In genomic region chr19:38139122-38139521, GRCh38 we compare ENCODE assay signal across 16 cellular contexts.
DNase-seq lines count a peak whose midpoint lies in the region; ATAC-seq and TF ChIP-seq lines count a peak whose summit lies in the region.
"Had no signal": no experiment of that assay in that cellular context is flagged by ENCODE, and none has a peak within 500 bp of the region (broad histone marks: within the 10 kb centered on the region; RNA-seq: fewer than 3 reads in every experiment).

No MANE protein-coding gene starts in this region.

- H3K27me3 Mint-ChIP-seq in activated B cell treated with CpG ODN at 0.5 μM for 24 hours, result no peaks in the 10 kb centered on the region
- H3K27me3 Mint-ChIP-seq in stimulated activated naive B cell treated with anti-CD40 and anti-IgM and Interleukin-4, amounts not matched to agents 10 μg/mL and 1 μg/mL and 100 μg/mL, for 72 hours, result no peaks in the 10 kb centered on the region

- POLR2A ChIA-PET in activated B cell treated with CpG ODN at 0.5 μM for 24 hours (lab: Charles Lee), result no interaction called here
- POLR2A ChIA-PET in HEK293T (lab: Yijun Ruan, JAX), result no interaction called here

- no peaks in the 10 kb centered on the region for H3K9me3 Mint-ChIP-seq in activated B cell treated with CpG ODN at 0.5 μM for 24 hours
- no peaks in the 10 kb centered on the region for H3K9me3 Mint-ChIP-seq in stimulated activated naive B cell treated with anti-CD40 and anti-IgM and Interleukin-4, amounts not matched to agents 10 μg/mL and 1 μg/mL and 100 μg/mL, for 72 hours

- no peaks in the 10 kb centered on the region for H3K27me3 ChIP-seq in MG63

- peaks cover 3% of the 10 kb centered on the region; the same call in 1 of the 2 replicates for H3K36me3 ChIP-seq in MG63

- ATAC-seq in activated B cell treated with CpG ODN at 0.5 μM for 24 hours (ENCODE audit: low read depth), result no peak
- no peak for ATAC-seq in stimulated activated naive B cell treated with anti-CD40 and anti-IgM and Interleukin-4, amounts not matched to agents 10 μg/mL and 1 μg/mL and 100 μg/mL, for 72 hours (replicated peaks)

- H3K9me3 ChIP-seq in MG63, result no peaks in the 10 kb centered on the region
- H3K9me3 ChIP-seq: Caco-2 had no signal

- H3K36me3 Mint-ChIP-seq in activated B cell treated with CpG ODN at 0.5 μM for 24 hours (ENCODE audit: low read depth), result peaks cover 65% of the 10 kb centered on the region
- peaks cover 49 to 54% of the 10 kb centered on the region in 2 donors for H3K36me3 Mint-ChIP-seq in stimulated activated naive B cell treated with anti-CD40 and anti-IgM and Interleukin-4, amounts not matched to agents 10 μg/mL and 1 μg/mL and 100 μg/mL, for 72 hours

- H3K27ac Mint-ChIP-seq in activated B cell treated with CpG ODN at 0.5 μM for 24 hours, result peak overlapping the region; percentile 59
- peak overlapping the region; percentile 31 for H3K27ac Mint-ChIP-seq in stimulated activated naive B cell treated with anti-CD40 and anti-IgM and Interleukin-4, amounts not matched to agents 10 μg/mL and 1 μg/mL and 100 μg/mL, for 72 hours

- no peak overlapping the region for H3K4me3 ChIP-seq in MG63

- TF ChIP-seq CTCF in activated B cell treated with CpG ODN at 0.5 μM for 24 hours (IDR thresholded peaks at IDR 0.05), result no peak

- H3K4me3 Mint-ChIP-seq in activated B cell treated with CpG ODN at 0.5 μM for 24 hours, result no peak overlapping the region
- H3K4me3 Mint-ChIP-seq in stimulated activated naive B cell treated with anti-CD40 and anti-IgM and Interleukin-4, amounts not matched to agents 10 μg/mL and 1 μg/mL and 100 μg/mL, for 72 hours, result no peak overlapping the region

- no peaks in the 10 kb centered on the region for H3K4me1 Mint-ChIP-seq in activated B cell treated with CpG ODN at 0.5 μM for 24 hours
- peaks cover 10 to 19% of the 10 kb centered on the region in 2 donors for H3K4me1 Mint-ChIP-seq in stimulated activated naive B cell treated with anti-CD40 and anti-IgM and Interleukin-4, amounts not matched to agents 10 μg/mL and 1 μg/mL and 100 μg/mL, for 72 hours

- CTCF ChIA-PET in activated B cell treated with CpG ODN at 0.5 μM for 24 hours (lab: Charles Lee) (no interaction called here), HEK293T (lab: Yijun Ruan, JAX) (no interaction called here)

- intact Hi-C loops in activated B cell treated with CpG ODN at 0.5 μM for 24 hours (cut with micrococcal nuclease), result no loop called here

- DNase-seq in NCI-H748 (lab: John Stamatoyannopoulos, UW; ENCODE audit: unreplicated experiment) (peak; percentile 62), NCI-H748 treated with DMSO at 0.1 percent for 48 hours (lab: John Stamatoyannopoulos, UW) (no peak), NCI-H2029 treated with DMSO at 0.1 percent for 48 hours (lab: John Stamatoyannopoulos, UW) (peak; percentile 33), activated B cell treated with CpG ODN at 0.5 μM for 24 hours (no peak), HEK293T (ENCODE audit: extremely low spot score) (no peak), MG63 (no peak)
- DNase-seq in stimulated activated naive B cell treated with anti-CD40 and anti-IgM and Interleukin-4, amounts not matched to agents 10 μg/mL and 1 μg/mL and 100 μg/mL, for 72 hours, result no peak
- no peak for DNase-seq in activated T-cell treated with anti-CD3 and anti-CD28 coated beads, Interleukin-2, amount 50 U/mL, for 1 hour
- DNase-seq: Karpas-422, MM.1S, NCI-H1105 treated with DMSO at 0.1 percent for 48 hours, NCI-H2171, NCI-H524 treated with DMSO at 0.1 percent for 48 hours, RPMI8226, T-helper 9 cell had no signal

TF ChIP-seq in HEK293T, 16 proteins besides CTCF, POLR2A, EP300 and RAD21:
- TF ChIP-seq SUZ12 (IDR thresholded peaks at IDR 0.05) (no peak), PKNOX1 (IDR thresholded peaks at IDR 0.05) (no peak), ELF4 (IDR thresholded peaks at IDR 0.05) (no peak), SP1 (IDR thresholded peaks at IDR 0.05) (no peak), LEF1 (IDR thresholded peaks at IDR 0.05; ENCODE audit: borderline replicate concordance) (no peak), ARNT (IDR thresholded peaks at IDR 0.05) (no peak), L3MBTL2 (conservative IDR thresholded peaks at IDR 0.05) (no peak), ZNF384 (IDR thresholded peaks at IDR 0.05) (no peak), CTBP1 (IDR thresholded peaks at IDR 0.05; ENCODE audit: borderline replicate concordance) (no peak), TARDBP (IDR thresholded peaks at IDR 0.05) (no peak), HDGF (IDR thresholded peaks at IDR 0.05; ENCODE audit: borderline replicate concordance) (no peak), FOXA1 (IDR thresholded peaks at IDR 0.05) (no peak), FOXK2 (IDR thresholded peaks at IDR 0.05) (no peak), NFRKB (IDR thresholded peaks at IDR 0.05) (no peak), FOXM1 (IDR thresholded peaks at IDR 0.05; ENCODE audit: borderline replicate concordance) (no peak), BHLHE40 (IDR thresholded peaks at IDR 0.05; ENCODE audit: borderline replicate concordance) (no peak)

Comparison
In these comparisons a context has a peak if more than half of its experiments do, and no peak if none do; other contexts are left out.
1. DNase-seq: peak in NCI-H748 (single experiment) and NCI-H2029 treated with DMSO at 0.1 percent for 48 hours (single experiment); none in NCI-H748 treated with DMSO at 0.1 percent for 48 hours (single experiment), activated B cell treated with CpG ODN at 0.5 μM for 24 hours (single experiment), stimulated activated naive B cell treated with anti-CD40 and anti-IgM and Interleukin-4, amounts not matched to agents 10 μg/mL and 1 μg/mL and 100 μg/mL, for 72 hours (single experiment), HEK293T (single experiment), MG63 (single experiment) and activated T-cell treated with anti-CD3 and anti-CD28 coated beads, Interleukin-2, amount 50 U/mL, for 1 hour (single experiment).